ENCODE assay signal across 1 cellular context in genomic region chr17:1301546-1301945, GRCh38.
TF ChIP-seq lines count a peak whose summit lies in the region.

No MANE protein-coding gene starts in this region.

TF ChIP-seq in H1, 55 proteins besides CTCF, POLR2A, EP300 and RAD21 (continued from another document):
- TF ChIP-seq CTBP2 (IDR thresholded peaks at IDR 0.05; ENCODE audit: borderline replicate concordance, insufficient read depth, insufficient read length, low read length) = no peak
- no peak for TF ChIP-seq GABPA (IDR thresholded peaks at IDR 0.05; ENCODE audit: borderline replicate concordance, insufficient read depth, low read length)
- TF ChIP-seq KDM4A (IDR thresholded peaks at IDR 0.05; ENCODE audit: low read depth, low read length, severe bottlenecking) = no peak
- no peak for TF ChIP-seq FOSL1 (IDR thresholded peaks at IDR 0.05; ENCODE audit: insufficient read depth, low read depth, low read length)
